24 cellular contexts compared by ENCODE assay signal in the genomic region with DNA sequence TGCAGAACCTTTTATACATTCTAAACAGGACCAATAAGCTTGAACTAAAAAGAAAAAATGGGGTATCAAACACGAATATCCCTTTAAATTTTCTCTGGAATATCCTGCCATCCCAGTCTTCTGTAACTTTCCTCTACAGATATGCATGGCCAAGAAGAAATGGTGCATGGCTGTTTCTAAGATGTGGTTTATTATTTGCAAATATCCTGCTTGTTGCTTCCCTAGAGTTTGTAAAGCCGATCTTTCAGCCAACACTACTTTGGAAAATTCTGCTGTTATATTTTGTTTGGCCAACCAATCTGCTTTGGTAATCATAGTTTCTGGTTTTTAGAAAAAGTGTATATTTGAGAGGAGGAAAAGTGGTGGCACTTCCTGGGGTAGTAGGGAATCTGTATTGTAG.
"Had no signal": no experiment of that assay in that cellular context is flagged by ENCODE, and none has a peak within 500 bp of the region (broad histone marks: within the 10 kb centered on the region; RNA-seq: fewer than 3 reads in every experiment).

No MANE protein-coding gene starts in this region.

- H3K27me3 Mint-ChIP-seq: activated CD8-positive, alpha-beta T cell treated with anti-CD3 and anti-CD28 coated beads for 36 hours; activated T-helper 17 cell treated with anti-CD3 and anti-CD28 coated beads, Interleukin-2, amount 50 U/mL, for 72 hours; brain; stimulated activated naive CD8-positive, alpha-beta T cell treated with anti-CD3 and anti-CD28 coated beads, Interleukin-15, amount 100 ng/mL, for 72 hours; T-cell had no signal

- H3K4me3 ChIP-seq: coronary artery, gastroesophageal sphincter, hepatocyte, ovary, psoas muscle, testis had no signal

- H3K4me3 Mint-ChIP-seq: activated B cell treated with CpG ODN at 0.5 μM for 24 hours; activated CD8-positive, alpha-beta T cell treated with anti-CD3 and anti-CD28 coated beads for 36 hours; activated naive CD8-positive, alpha-beta T cell treated with anti-CD3 and anti-CD28 coated beads, Interleukin-2, amount 10 ng/mL, durations not matched to agents 7 days and 5 days; activated T-helper 17 cell treated with anti-CD3 and anti-CD28 coated beads, Interleukin-2, amount 50 U/mL, for 72 hours; stimulated activated naive CD8-positive, alpha-beta T cell treated with anti-CD3 and anti-CD28 coated beads, Interleukin-15, amount 100 ng/mL, for 72 hours; T-cell had no signal

- H3K9me3 ChIP-seq: gastroesophageal sphincter, ovary, psoas muscle, testis had no signal

- H3K27ac ChIP-seq: ovary, psoas muscle, testis had no signal

- H3K27me3 ChIP-seq: gastroesophageal sphincter, hepatocyte, ovary, testis had no signal

- H3K4me1 ChIP-seq: psoas muscle, testis had no signal

- H3K4me1 Mint-ChIP-seq: activated T-helper 17 cell treated with anti-CD3 and anti-CD28 coated beads, Interleukin-2, amount 50 U/mL, for 72 hours; stimulated activated naive CD8-positive, alpha-beta T cell treated with anti-CD3 and anti-CD28 coated beads, Interleukin-15, amount 100 ng/mL, for 72 hours had no signal

- H3K9me3 Mint-ChIP-seq: activated B cell treated with CpG ODN at 0.5 μM for 24 hours; activated naive CD8-positive, alpha-beta T cell treated with anti-CD3 and anti-CD28 coated beads, Interleukin-2, amount 10 ng/mL, durations not matched to agents 7 days and 5 days; activated T-helper 17 cell treated with anti-CD3 and anti-CD28 coated beads, Interleukin-2, amount 50 U/mL, for 72 hours; neural crest cell; stimulated activated naive CD8-positive, alpha-beta T cell treated with anti-CD3 and anti-CD28 coated beads, Interleukin-15, amount 100 ng/mL, for 72 hours had no signal

- ATAC-seq: activated CD8-positive, alpha-beta T cell treated with anti-CD3 and anti-CD28 coated beads for 36 hours; activated T-helper 17 cell treated with anti-CD3 and anti-CD28 coated beads, Interleukin-2, amount 50 U/mL, for 72 hours; esophagus mucosa; gastroesophageal sphincter; psoas muscle; stimulated activated naive CD8-positive, alpha-beta T cell treated with anti-CD3 and anti-CD28 coated beads, Interleukin-15, amount 100 ng/mL, for 72 hours; T-cell had no signal

- H3K36me3 ChIP-seq: ovary had no signal

- H3K36me3 Mint-ChIP-seq: activated naive CD8-positive, alpha-beta T cell treated with anti-CD3 and anti-CD28 coated beads, Interleukin-2, amount 10 ng/mL, durations not matched to agents 7 days and 5 days had no signal

- DNase-seq: activated B cell treated with CpG ODN at 0.5 μM for 24 hours; activated CD4-positive, alpha-beta T cell treated with anti-CD3 and anti-CD28 coated beads for 48 hours; activated CD8-positive, alpha-beta T cell treated with anti-CD3 and anti-CD28 coated beads for 36 hours; activated naive CD4-positive, alpha-beta T cell treated with Interleukin-2 at 50 U/mL for 16 hours; activated naive CD8-positive, alpha-beta T cell treated with anti-CD3 and anti-CD28 coated beads, Interleukin-2, amount 10 ng/mL, durations not matched to agents 7 days and 5 days; activated T-cell treated with anti-CD3 and anti-CD28 coated beads, Interleukin-2, amount 50 U/mL, for 1 hour; amygdala; central memory CD4-positive, alpha-beta T cell; left cardiac atrium; ovary; psoas muscle; right cardiac atrium; small intestine; stimulated activated CD4-positive, alpha-beta T cell treated with anti-CD3 and anti-CD28 coated beads, Interleukin-4, amount 100 ng/mL, for 1 hour; stimulated activated naive CD8-positive, alpha-beta T cell treated with anti-CD3 and anti-CD28 coated beads, Interleukin-15, amount 100 ng/mL, for 72 hours; T-cell; testis had no signal

- H3K27ac Mint-ChIP-seq: activated B cell treated with CpG ODN at 0.5 μM for 24 hours; activated CD8-positive, alpha-beta T cell treated with anti-CD3 and anti-CD28 coated beads for 36 hours; activated naive CD8-positive, alpha-beta T cell treated with anti-CD3 and anti-CD28 coated beads, Interleukin-2, amount 10 ng/mL, durations not matched to agents 7 days and 5 days; activated T-helper 17 cell treated with anti-CD3 and anti-CD28 coated beads, Interleukin-2, amount 50 U/mL, for 72 hours; stimulated activated naive CD8-positive, alpha-beta T cell treated with anti-CD3 and anti-CD28 coated beads, Interleukin-15, amount 100 ng/mL, for 72 hours; T-cell had no signal
